8 cellular contexts compared by ENCODE assay signal in the genomic region with DNA sequence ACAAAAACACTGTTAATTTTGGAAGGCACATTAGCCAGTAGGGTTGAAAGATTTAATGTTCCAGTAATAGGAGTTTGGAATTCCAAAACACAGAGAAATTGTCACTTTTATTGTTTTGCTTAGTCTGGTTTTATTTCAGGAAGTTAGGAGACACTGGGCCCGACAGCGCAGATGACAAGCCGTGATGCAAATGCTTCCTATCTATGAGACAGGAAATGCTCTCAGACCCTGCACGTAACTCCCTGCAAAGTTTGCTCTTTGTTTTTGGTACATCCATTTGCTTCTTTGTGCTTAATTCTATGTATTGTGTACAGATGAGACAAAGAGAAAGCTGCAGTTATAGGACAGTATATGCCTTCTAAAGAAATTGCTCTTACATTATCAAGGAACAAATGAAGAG.
A peak's percentile ranks its signal among the peaks of the same experiment; 100 is the strongest.
DNase-seq lines count a peak whose midpoint lies in the region; ATAC-seq and TF ChIP-seq lines count a peak whose summit lies in the region.

No MANE protein-coding gene starts in this region.

- H3K9me3 Mint-ChIP-seq in activated CD4-positive, alpha-beta memory T cell treated with anti-CD3 and anti-CD28 coated beads for 36 hours = no peaks in the 10 kb centered on the region

- H3K9ac ChIP-seq in DND-41 (ENCODE audit: low read depth, low read length) = peak overlapping the region; percentile 23; the same call in 1 of the 2 replicates

- peaks cover 20% of the 10 kb centered on the region for H3K4me1 ChIP-seq in DND-41 (ENCODE audit: insufficient read depth, low read length)
- peaks cover 54% of the 10 kb centered on the region for H3K4me1 ChIP-seq in lower lobe of right lung

- H3K27me3 Mint-ChIP-seq in activated CD4-positive, alpha-beta memory T cell treated with anti-CD3 and anti-CD28 coated beads for 36 hours = no peaks in the 10 kb centered on the region

- TF ChIP-seq CTCF in DND-41 (IDR thresholded peaks at IDR 0.05; ENCODE audit: borderline replicate concordance, extremely low read depth, low read length, poor library complexity, severe bottlenecking) = no peak
- TF ChIP-seq CTCF in lower lobe of right lung (IDR thresholded peaks at IDR 0.05) = no peak

- H3K4me2 ChIP-seq in DND-41 (ENCODE audit: insufficient read depth, low read length) = peak overlapping the region; percentile 39

- intact Hi-C loops in activated CD4-positive, alpha-beta memory T cell treated with anti-CD3 and anti-CD28 coated beads for 36 hours (cut with micrococcal nuclease) = loop anchor here (1.0 kb wide), 1 partner anchor 82 kb away; no protein-coding TSS in a partner anchor
- intact Hi-C loops in lower lobe of right lung (cut with DNase I) = no loop called here

- peak overlapping the region; percentile 64 for H3K27ac Mint-ChIP-seq in activated CD4-positive, alpha-beta memory T cell treated with anti-CD3 and anti-CD28 coated beads for 36 hours

- H3K4me3 ChIP-seq in DND-41 (ENCODE audit: low read depth in 1 of 2, low read length in 2 of 2) (0 out of 4 replicates have a peak overlapping the region, but pooled peaks of 1 of the 2 experiments have one; percentile 3), lower lobe of right lung (no peak overlapping the region)

- ATAC-seq in DND-41 (ENCODE audit: insufficient read depth, low read depth) (peak; percentile 98), HG03354 (IDR thresholded peaks at IDR 0.05; ENCODE audit: poor library complexity, severe bottlenecking, unreplicated experiment) (peak; percentile 78), lower lobe of right lung (peak; percentile 29 to 36), HG02571 (IDR thresholded peaks at IDR 0.05; ENCODE audit: unreplicated experiment) (no peak)

- H3K79me2 ChIP-seq in DND-41 (ENCODE audit: insufficient read depth, low read length) = no peaks in the 10 kb centered on the region

- H3K27ac ChIP-seq in DND-41 (ENCODE audit: low read length) (peak overlapping the region; percentile 57), lower lobe of right lung (peak overlapping the region; percentile 46)

- H4K20me1 ChIP-seq in DND-41 (ENCODE audit: insufficient read depth, low read length) = no peaks in the 10 kb centered on the region

- H3K36me3 ChIP-seq in DND-41 (ENCODE audit: insufficient read depth, low read length) (no peaks in the 10 kb centered on the region), lower lobe of right lung (no peaks in the 10 kb centered on the region)

- peak; percentile 65 for DNase-seq in DND-41
- DNase-seq in activated CD4-positive, alpha-beta memory T cell treated with anti-CD3 and anti-CD28 coated beads for 36 hours = peak; percentile 58
- peak; percentile 67 for DNase-seq in lower lobe of right lung
- no peak for DNase-seq in putamen (ENCODE audit: low spot score)
- no peak for DNase-seq in NCI-H2029 (lab: John Stamatoyannopoulos, UW)
- DNase-seq in middle frontal gyrus (ENCODE audit: extremely low spot score, low spot score) = no peak

- H3K27me3 ChIP-seq in DND-41 (ENCODE audit: insufficient read depth, low read length, poor library complexity) = no peaks in the 10 kb centered on the region
- no peaks in the 10 kb centered on the region for H3K27me3 ChIP-seq in lower lobe of right lung (ENCODE audit: low read depth)

- H3K4me3 Mint-ChIP-seq in activated CD4-positive, alpha-beta memory T cell treated with anti-CD3 and anti-CD28 coated beads for 36 hours = no peak overlapping the region

- H3K4me1 Mint-ChIP-seq in activated CD4-positive, alpha-beta memory T cell treated with anti-CD3 and anti-CD28 coated beads for 36 hours (ENCODE audit: low read depth) = peaks cover 28% of the 10 kb centered on the region

- CTCF ChIA-PET in activated CD4-positive, alpha-beta memory T cell treated with anti-CD3 and anti-CD28 coated beads for 36 hours (lab: Charles Lee) = no interaction called here

- H3K36me3 Mint-ChIP-seq in activated CD4-positive, alpha-beta memory T cell treated with anti-CD3 and anti-CD28 coated beads for 36 hours = no peaks in the 10 kb centered on the region

- H2AFZ ChIP-seq in DND-41 (ENCODE audit: low read depth, low read length) = peak overlapping the region; percentile 72

- POLR2A ChIA-PET in activated CD4-positive, alpha-beta memory T cell treated with anti-CD3 and anti-CD28 coated beads for 36 hours (lab: Charles Lee) = no interaction called here

- H3K9me3 ChIP-seq in DND-41 (ENCODE audit: insufficient read depth, low read length, severe bottlenecking) (no peaks in the 10 kb centered on the region), lower lobe of right lung (no peaks in the 10 kb centered on the region)

Comparison
In these comparisons a context has a peak if more than half of its experiments do, and no peak if none do; other contexts are left out.
1. DNase-seq: peak in DND-41 (single experiment), activated CD4-positive, alpha-beta memory T cell treated with anti-CD3 and anti-CD28 coated beads for 36 hours (single experiment) and lower lobe of right lung (single experiment); none in putamen (single experiment), NCI-H2029 (single experiment) and middle frontal gyrus (single experiment).